Comparison of ENCODE assay signal across 12 cellular contexts in genomic region chr21:35648512-35648911, GRCh38.
A peak's percentile ranks its signal among the peaks of the same experiment; 100 is the strongest.
DNase-seq lines count a peak whose midpoint lies in the region; ATAC-seq, FAIRE-seq and TF ChIP-seq lines count a peak whose summit lies in the region.
"Had no signal": no experiment of that assay in that cellular context is flagged by ENCODE, and none has a peak within 500 bp of the region (broad histone marks: within the 10 kb centered on the region; RNA-seq: fewer than 3 reads in every experiment).

No MANE protein-coding gene starts in this region.

- WGBS in pancreas, 2 donors, result 20 to 24% methylated on average over 2 of the region's 2 CpGs

- H3K36me3 Mint-ChIP-seq in WTC11, result no peaks in the 10 kb centered on the region
- H3K36me3 Mint-ChIP-seq: activated CD4-positive, alpha-beta memory T cell treated with anti-CD3 and anti-CD28 coated beads for 36 hours had no signal

- H3K27me3 Mint-ChIP-seq in WTC11 (ENCODE audit: low read depth), result 0 out of 2 replicates have a peak, but pooled peaks cover 3% of the 10 kb centered on the region

- H3K9me3 Mint-ChIP-seq in WTC11, result peaks cover 7% of the 10 kb centered on the region
- H3K9me3 Mint-ChIP-seq: activated CD4-positive, alpha-beta memory T cell treated with anti-CD3 and anti-CD28 coated beads for 36 hours had no signal

- ATAC-seq in WTC11, result peak; percentile 56; the same call in 1 of the 2 replicates
- peak; percentile 82 to 98 (median 92) for ATAC-seq in pancreas
- ATAC-seq in GM21515 (IDR thresholded peaks at IDR 0.05; ENCODE audit: unreplicated experiment), result no peak
- no peak for ATAC-seq in HG03135 (IDR thresholded peaks at IDR 0.05; ENCODE audit: unreplicated experiment)

- no peak overlapping the region for H3K27ac ChIP-seq in pancreas
- H3K27ac ChIP-seq: epithelial cell of prostate, tibial nerve had no signal

- CTCF ChIA-PET in WTC11 (lab: Charles Lee), result interaction anchor here (1.0 to 1.1 kb wide), 2 partner anchors 11 to 758 kb away, joined by 3 to 4 read pairs; no protein-coding TSS in a partner anchor

- DNase-seq in M059J (ENCODE audit: low read depth), result peak; percentile 50
- peak; percentile 36 for DNase-seq in NCI-H510A (lab: John Stamatoyannopoulos, UW)
- DNase-seq in WTC11 (ENCODE audit: low spot score), result no peak
- DNase-seq in pancreas, result peak in 5 of 6 donors; percentile 27 to 58 (median 40)
- no peak for DNase-seq in GDM1 (lab: John Stamatoyannopoulos, UW)
- DNase-seq: activated CD4-positive, alpha-beta memory T cell treated with anti-CD3 and anti-CD28 coated beads for 36 hours; activated gamma-delta T cell; Caco-2 had no signal

- no peaks in the 10 kb centered on the region for H3K9me3 ChIP-seq in pancreas
- H3K9me3 ChIP-seq: Caco-2, tibial nerve had no signal

- POLR2A ChIA-PET in WTC11 (lab: Charles Lee), result no interaction called here

- H3K27me3 ChIP-seq in pancreas, result no peaks in the 10 kb centered on the region
- H3K27me3 ChIP-seq: tibial nerve had no signal

- peaks cover 0 to 7% (median 0%) of the 10 kb centered on the region in 3 donors for H3K4me1 ChIP-seq in pancreas
- H3K4me1 ChIP-seq: Caco-2 had no signal

- H3K4me3 Mint-ChIP-seq in WTC11, result no peak overlapping the region
- H3K4me3 Mint-ChIP-seq: activated CD4-positive, alpha-beta memory T cell treated with anti-CD3 and anti-CD28 coated beads for 36 hours had no signal

- no peak for TF ChIP-seq CTCF in WTC11 (IDR thresholded peaks at IDR 0.05)
- no peak for TF ChIP-seq CTCF in pancreas (IDR thresholded peaks at IDR 0.05)

- no peak overlapping the region for H3K4me3 ChIP-seq in pancreas
- H3K4me3 ChIP-seq: tibial nerve had no signal

- no peaks in the 10 kb centered on the region for H3K36me3 ChIP-seq in pancreas
- H3K36me3 ChIP-seq: tibial nerve had no signal

- peaks cover 18% of the 10 kb centered on the region for H3K4me1 Mint-ChIP-seq in WTC11

- intact Hi-C loops in pancreas (cut with DNase I), result no loop called here

- FAIRE-seq in pancreas (lab: Jason Lieb, UNC), result no peak

- H3K27ac Mint-ChIP-seq in WTC11, result no peak overlapping the region
- H3K27ac Mint-ChIP-seq: activated CD4-positive, alpha-beta memory T cell treated with anti-CD3 and anti-CD28 coated beads for 36 hours had no signal

TF ChIP-seq in WTC11, 78 proteins besides CTCF, POLR2A, EP300 and RAD21:
- TF ChIP-seq ARID4B (CRISPR knock-in tag; IDR thresholded peaks at IDR 0.05; ENCODE audit: borderline replicate concordance), result no peak
- TF ChIP-seq NFE2L1 (CRISPR knock-in tag; IDR thresholded peaks at IDR 0.05), result no peak
- TF ChIP-seq ZNF263 (CRISPR knock-in tag; IDR thresholded peaks at IDR 0.05; ENCODE audit: low read depth), result no peak
- no peak for TF ChIP-seq CREM (CRISPR knock-in tag; IDR thresholded peaks at IDR 0.05)
- no peak for TF ChIP-seq STAT6 (CRISPR knock-in tag; conservative IDR thresholded peaks at IDR 0.05; ENCODE audit: low read depth)
- no peak for TF ChIP-seq ETV6 (CRISPR knock-in tag; IDR thresholded peaks at IDR 0.05)
- no peak for TF ChIP-seq TEAD4 (CRISPR knock-in tag; IDR thresholded peaks at IDR 0.05)
- no peak for TF ChIP-seq ATF1 (CRISPR knock-in tag; IDR thresholded peaks at IDR 0.05)
- no peak for TF ChIP-seq RELA (CRISPR knock-in tag; IDR thresholded peaks at IDR 0.05; ENCODE audit: borderline replicate concordance)
- no peak for TF ChIP-seq ATF6 (CRISPR knock-in tag; IDR thresholded peaks at IDR 0.05)
- no peak for TF ChIP-seq FOXP1 (CRISPR knock-in tag; IDR thresholded peaks at IDR 0.05; ENCODE audit: borderline replicate concordance)
- no peak for TF ChIP-seq HMGA2 (CRISPR knock-in tag; IDR thresholded peaks at IDR 0.05)
- no peak for TF ChIP-seq ZNF671 (CRISPR knock-in tag; IDR thresholded peaks at IDR 0.05)
- no peak for TF ChIP-seq PRRX2 (CRISPR knock-in tag; IDR thresholded peaks at IDR 0.05)
- no peak for TF ChIP-seq ERG (CRISPR knock-in tag; IDR thresholded peaks at IDR 0.05)

Comparison
In these comparisons a context has a peak if more than half of its experiments do, and no peak if none do; other contexts are left out.
1. DNase-seq: peak in M059J (single experiment), NCI-H510A (single experiment) and pancreas (5 of 6); none in WTC11 (single experiment) and GDM1 (single experiment).
2. ATAC-seq: peak in WTC11 (single experiment) and pancreas (4 of 4); none in GM21515 (single experiment) and HG03135 (single experiment).